8 cellular contexts compared by ENCODE assay signal in the genomic region with DNA sequence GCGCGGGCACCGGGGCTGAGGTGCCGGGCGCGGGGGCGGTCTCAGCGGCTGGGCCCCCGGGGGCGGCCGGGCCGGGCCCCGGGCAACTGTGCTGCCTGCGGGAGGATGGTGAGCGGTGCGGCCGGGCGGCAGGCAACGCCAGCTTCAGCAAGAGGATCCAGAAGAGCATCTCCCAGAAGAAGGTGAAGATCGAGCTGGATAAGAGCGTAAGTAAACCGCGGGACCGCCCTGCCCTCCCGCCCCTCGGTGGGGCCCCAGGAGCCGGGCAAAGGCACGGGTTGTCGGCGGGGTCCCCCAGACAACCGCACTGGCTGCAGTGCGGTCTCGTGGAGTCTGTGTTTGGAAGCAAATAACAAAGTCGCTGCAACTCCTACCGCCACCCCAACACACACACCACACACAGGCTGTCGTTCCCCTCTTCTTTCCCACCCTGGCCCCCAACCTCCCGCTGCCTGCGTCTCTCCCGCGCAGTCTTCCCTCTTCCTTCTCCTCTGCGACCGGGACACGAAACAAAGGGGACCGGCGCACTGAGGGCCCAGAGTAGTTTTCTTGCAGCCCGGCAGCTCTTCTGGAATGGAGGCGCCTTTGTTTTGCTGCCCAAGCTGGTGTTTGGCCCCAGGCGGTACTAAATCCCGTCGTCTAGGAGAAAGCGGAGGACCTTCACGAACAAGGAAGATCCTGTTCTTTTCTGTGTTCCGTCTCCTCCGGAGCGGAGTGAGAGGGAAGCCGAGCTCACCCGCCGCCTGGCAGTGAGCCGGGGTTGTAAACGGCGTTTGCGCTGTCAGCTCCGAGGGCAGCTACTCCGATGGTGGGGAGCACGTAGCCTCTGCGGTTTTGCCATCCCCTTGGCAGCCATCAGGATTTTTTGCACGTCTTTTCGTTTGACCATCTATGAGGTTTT. TPM values are rescaled to one million over a fixed set of nuclear protein-coding genes. Genes with fewer than 3 reads are reported as not detected.
DNase-seq lines count a peak whose midpoint lies in the region; ATAC-seq, FAIRE-seq and TF ChIP-seq lines count a peak whose summit lies in the region.

No MANE protein-coding gene starts in this region.

- peaks cover 18% of the 10 kb centered on the region for H3K4me1 ChIP-seq in keratinocyte (ENCODE audit: control insufficient read depth, extremely low read depth, insufficient read depth, low read length)

- H4K20me1 ChIP-seq in keratinocyte (ENCODE audit: control insufficient read depth, extremely low read depth, insufficient read depth, low read length), result no peaks in the 10 kb centered on the region

- CTCF ChIA-PET in WTC11 (lab: Charles Lee), result interaction anchor here (0.6 to 3.3 kb wide), 10 partner anchors 10 to 813 kb away, joined by 3 to 25 read pairs (median 6); a partner anchor contains a TSS

- peak overlapping the region; percentile 77 for H3K4me2 ChIP-seq in keratinocyte (ENCODE audit: control insufficient read depth, extremely low read depth, insufficient read depth, low read depth, low read length)

- peaks cover 15% of the 10 kb centered on the region for H3K36me3 Mint-ChIP-seq in WTC11

- peak; percentile 64 for FAIRE-seq in keratinocyte (lab: Jason Lieb, UNC)

- peak overlapping the region; percentile 90 to 96 (median 91) for H3K4me3 ChIP-seq in keratinocyte (ENCODE audit: control insufficient read depth in 2 of 3, extremely low read depth in 1 of 3, insufficient read depth in 2 of 3, low read depth in 1 of 3, low read length in 3 of 3)

- peak overlapping the region; percentile 61; the same call in 1 of the 2 replicates for H3K27ac Mint-ChIP-seq in WTC11

- H3K27me3 ChIP-seq in keratinocyte (ENCODE audit: control insufficient read depth, extremely low read depth, insufficient read depth, low read length), result no peaks in the 10 kb centered on the region

- POLR2A ChIA-PET in WTC11 (lab: Charles Lee), result interaction anchor here (0.6 to 4.5 kb wide), 8 partner anchors 27 to 479 kb away, joined by 3 to 109 read pairs (median 3); a partner anchor contains a TSS

- peak overlapping the region; percentile 96 for H2AFZ ChIP-seq in keratinocyte (ENCODE audit: control insufficient read depth, low read length)

- H3K9me1 ChIP-seq in keratinocyte (ENCODE audit: control insufficient read depth, extremely low read depth, insufficient read depth, low read length), result no peaks in the 10 kb centered on the region

- peaks cover 7% of the 10 kb centered on the region for H3K27me3 Mint-ChIP-seq in WTC11 (ENCODE audit: low read depth)

- H3K4me3 Mint-ChIP-seq in WTC11, result peak overlapping the region; percentile 90

- H3K79me2 ChIP-seq in keratinocyte (ENCODE audit: control insufficient read depth, insufficient read depth, low read length), result peaks cover 13% of the 10 kb centered on the region

- no peaks in the 10 kb centered on the region for H3K9me3 Mint-ChIP-seq in WTC11

- H3K27ac ChIP-seq in keratinocyte (ENCODE audit: control insufficient read depth, insufficient read depth, low read length), result peak overlapping the region; percentile 48

- no peaks in the 10 kb centered on the region for H3K36me3 ChIP-seq in keratinocyte (ENCODE audit: control insufficient read depth in 2 of 2, extremely low read depth in 1 of 2, insufficient read depth in 2 of 2, low read length in 2 of 2)

- DNase-seq in NCI-H2081 (lab: John Stamatoyannopoulos, UW) (peak; percentile 24 to 56), NCI-H2081 treated with DMSO at 0.1 percent for 48 hours (lab: John Stamatoyannopoulos, UW) (no peak), NCI-H1105 treated with DMSO at 0.1 percent for 48 hours (lab: John Stamatoyannopoulos, UW) (peak; percentile 49), WTC11 (ENCODE audit: low spot score) (peak; percentile 53), keratinocyte (ENCODE audit: low read depth, low spot score) (no peak)
- peak; percentile 50 for DNase-seq in central memory CD4-positive, alpha-beta T cell
- DNase-seq in stimulated activated CD4-positive, alpha-beta T cell treated with anti-CD3 and anti-CD28 coated beads, Interleukin-12 subunit alpha, Interleukin-12 subunit beta, amount 100 ng/mL, for 24 hours (ENCODE audit: low read depth in 2 of 2), result peak; percentile 2 to 24

- TF ChIP-seq CTCF in WTC11 (IDR thresholded peaks at IDR 0.05) (no peak), keratinocyte (optimal IDR thresholded peaks at IDR 0.05 in 1 of 3, IDR thresholded peaks at IDR 0.05 in 1 of 3, conservative IDR thresholded peaks at IDR 0.05 in 1 of 3; ENCODE audit: extremely low read depth in 1 of 3, insufficient read depth in 2 of 3, low read length in 3 of 3) (no peak)

- H3K9me3 ChIP-seq in keratinocyte (ENCODE audit: control insufficient read depth, low read depth, low read length), result no peaks in the 10 kb centered on the region

- dilution Hi-C loops in keratinocyte (cut with MboI; ENCODE audit: extremely low pct_ligation_motif_present, low sequenced_read_pairs), result no loop called here

- peaks cover 14% of the 10 kb centered on the region for H3K4me1 Mint-ChIP-seq in WTC11

- ATAC-seq in HG02840 (IDR thresholded peaks at IDR 0.05; ENCODE audit: low FRiP score, unreplicated experiment), result peak; percentile 26
- peak; percentile 32 for ATAC-seq in WTC11

- H3K9ac ChIP-seq in keratinocyte (ENCODE audit: control insufficient read depth, extremely low read depth, insufficient read depth, low read length), result peak overlapping the region; percentile 73

TF ChIP-seq in WTC11, 78 proteins besides CTCF, POLR2A, EP300 and RAD21:
- TF ChIP-seq, protein P1, sequence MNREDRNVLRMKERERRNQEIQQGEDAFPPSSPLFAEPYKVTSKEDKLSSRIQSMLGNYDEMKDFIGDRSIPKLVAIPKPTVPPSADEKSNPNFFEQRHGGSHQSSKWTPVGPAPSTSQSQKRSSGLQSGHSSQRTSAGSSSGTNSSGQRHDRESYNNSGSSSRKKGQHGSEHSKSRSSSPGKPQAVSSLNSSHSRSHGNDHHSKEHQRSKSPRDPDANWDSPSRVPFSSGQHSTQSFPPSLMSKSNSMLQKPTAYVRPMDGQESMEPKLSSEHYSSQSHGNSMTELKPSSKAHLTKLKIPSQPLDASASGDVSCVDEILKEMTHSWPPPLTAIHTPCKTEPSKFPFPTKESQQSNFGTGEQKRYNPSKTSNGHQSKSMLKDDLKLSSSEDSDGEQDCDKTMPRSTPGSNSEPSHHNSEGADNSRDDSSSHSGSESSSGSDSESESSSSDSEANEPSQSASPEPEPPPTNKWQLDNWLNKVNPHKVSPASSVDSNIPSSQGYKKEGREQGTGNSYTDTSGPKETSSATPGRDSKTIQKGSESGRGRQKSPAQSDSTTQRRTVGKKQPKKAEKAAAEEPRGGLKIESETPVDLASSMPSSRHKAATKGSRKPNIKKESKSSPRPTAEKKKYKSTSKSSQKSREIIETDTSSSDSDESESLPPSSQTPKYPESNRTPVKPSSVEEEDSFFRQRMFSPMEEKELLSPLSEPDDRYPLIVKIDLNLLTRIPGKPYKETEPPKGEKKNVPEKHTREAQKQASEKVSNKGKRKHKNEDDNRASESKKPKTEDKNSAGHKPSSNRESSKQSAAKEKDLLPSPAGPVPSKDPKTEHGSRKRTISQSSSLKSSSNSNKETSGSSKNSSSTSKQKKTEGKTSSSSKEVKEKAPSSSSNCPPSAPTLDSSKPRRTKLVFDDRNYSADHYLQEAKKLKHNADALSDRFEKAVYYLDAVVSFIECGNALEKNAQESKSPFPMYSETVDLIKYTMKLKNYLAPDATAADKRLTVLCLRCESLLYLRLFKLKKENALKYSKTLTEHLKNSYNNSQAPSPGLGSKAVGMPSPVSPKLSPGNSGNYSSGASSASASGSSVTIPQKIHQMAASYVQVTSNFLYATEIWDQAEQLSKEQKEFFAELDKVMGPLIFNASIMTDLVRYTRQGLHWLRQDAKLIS (CRISPR knock-in tag; IDR thresholded peaks at IDR 0.05; ENCODE audit: borderline replicate concordance), result no peak
- TF ChIP-seq, protein P2, sequence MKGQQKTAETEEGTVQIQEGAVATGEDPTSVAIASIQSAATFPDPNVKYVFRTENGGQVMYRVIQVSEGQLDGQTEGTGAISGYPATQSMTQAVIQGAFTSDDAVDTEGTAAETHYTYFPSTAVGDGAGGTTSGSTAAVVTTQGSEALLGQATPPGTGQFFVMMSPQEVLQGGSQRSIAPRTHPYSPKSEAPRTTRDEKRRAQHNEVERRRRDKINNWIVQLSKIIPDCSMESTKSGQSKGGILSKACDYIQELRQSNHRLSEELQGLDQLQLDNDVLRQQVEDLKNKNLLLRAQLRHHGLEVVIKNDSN (CRISPR knock-in tag; IDR thresholded peaks at IDR 0.05), result peak; percentile 34; the same call in 1 of the 2 replicates

RNA-seq across cellular contexts. Expression of a gene that starts 0.8 kb away (rescaled TPM):
- total RNA-seq in WTC11 (2021), result 20.0 to 21.1 TPM (median 20.0 TPM) in 3 replicates
- polyA plus RNA-seq in keratinocyte, result 4.2 to 12.9 TPM (median 4.9 TPM) in 3 replicates
- 0.49 TPM for polyA plus RNA-seq in keratinocyte (2011; ENCODE audit: low read depth)
- 5.3 and 6.7 TPM in 2 replicates for polyA plus RNA-seq in keratinocyte (2011; cell fraction: cytosol; rRNA removed)
- polyA plus RNA-seq in keratinocyte (2011; cell fraction: nucleus; rRNA removed), result 2.2 and 5.1 TPM in 2 replicates
- 3.5 and 6.7 TPM in 2 replicates for polyA plus RNA-seq in keratinocyte (2012; ENCODE audit: low replicate concordance)
- 0.39 to 1.1 TPM (median 0.89 TPM) in 3 replicates for polyA minus RNA-seq in keratinocyte
- not detected for polyA minus RNA-seq in keratinocyte (2011; cell fraction: cytosol; rRNA and poly(A)+ RNA removed)
- polyA minus RNA-seq in keratinocyte (2011; cell fraction: nucleus; rRNA and poly(A)+ RNA removed), result 0.53 and 1.7 TPM in 2 replicates

RNA-seq across cellular contexts. Expression of a gene that starts 27.4 kb away (rescaled TPM):
- not detected in 3 replicates for total RNA-seq in WTC11 (2021)
- polyA plus RNA-seq in keratinocyte, result not detected in 3 replicates
- not detected for polyA plus RNA-seq in keratinocyte (2011; ENCODE audit: low read depth)
- polyA plus RNA-seq in keratinocyte (2011; cell fraction: cytosol; rRNA removed), result not detected in 2 replicates
- not detected in 2 replicates for polyA plus RNA-seq in keratinocyte (2011; cell fraction: nucleus; rRNA removed)
- polyA plus RNA-seq in keratinocyte (2012; ENCODE audit: low replicate concordance), result not detected in 2 replicates
- polyA minus RNA-seq in keratinocyte, result not detected in 3 replicates
- not detected for polyA minus RNA-seq in keratinocyte (2011; cell fraction: cytosol; rRNA and poly(A)+ RNA removed)
- not detected in 2 replicates for polyA minus RNA-seq in keratinocyte (2011; cell fraction: nucleus; rRNA and poly(A)+ RNA removed)

RNA-seq across cellular contexts. Expression of a gene that starts 37.4 kb away (rescaled TPM):
- 279 to 294 TPM (median 288 TPM) in 3 replicates for total RNA-seq in WTC11 (2021)
- 7.7 to 55.9 TPM (median 40.5 TPM) in 3 replicates for polyA plus RNA-seq in keratinocyte
- 34.5 TPM for polyA plus RNA-seq in keratinocyte (2011; ENCODE audit: low read depth)
- polyA plus RNA-seq in keratinocyte (2011; cell fraction: cytosol; rRNA removed), result 13.5 and 18.7 TPM in 2 replicates
- polyA plus RNA-seq in keratinocyte (2011; cell fraction: nucleus; rRNA removed), result 8.2 and 14.0 TPM in 2 replicates
- polyA plus RNA-seq in keratinocyte (2012; ENCODE audit: low replicate concordance), result 21.0 and 38.6 TPM in 2 replicates
- polyA minus RNA-seq in keratinocyte, result 0.36 to 6.8 TPM (median 1.9 TPM) in 3 replicates
- 3.1 TPM for polyA minus RNA-seq in keratinocyte (2011; cell fraction: cytosol; rRNA and poly(A)+ RNA removed)
- polyA minus RNA-seq in keratinocyte (2011; cell fraction: nucleus; rRNA and poly(A)+ RNA removed), result 2.2 and 3.3 TPM in 2 replicates

Comparison
In these comparisons a context has a peak if more than half of its experiments do, and no peak if none do; other contexts are left out.
1. DNase-seq: peak in NCI-H2081 (2 of 2), NCI-H1105 treated with DMSO at 0.1 percent for 48 hours (single experiment), WTC11 (single experiment), central memory CD4-positive, alpha-beta T cell (single experiment) and stimulated activated CD4-positive, alpha-beta T cell treated with anti-CD3 and anti-CD28 coated beads, Interleukin-12 subunit alpha, Interleukin-12 subunit beta, amount 100 ng/mL, for 24 hours (2 of 2); none in NCI-H2081 treated with DMSO at 0.1 percent for 48 hours (single experiment) and keratinocyte (single experiment).